8 cellular contexts compared by ENCODE assay signal in the genomic region with DNA sequence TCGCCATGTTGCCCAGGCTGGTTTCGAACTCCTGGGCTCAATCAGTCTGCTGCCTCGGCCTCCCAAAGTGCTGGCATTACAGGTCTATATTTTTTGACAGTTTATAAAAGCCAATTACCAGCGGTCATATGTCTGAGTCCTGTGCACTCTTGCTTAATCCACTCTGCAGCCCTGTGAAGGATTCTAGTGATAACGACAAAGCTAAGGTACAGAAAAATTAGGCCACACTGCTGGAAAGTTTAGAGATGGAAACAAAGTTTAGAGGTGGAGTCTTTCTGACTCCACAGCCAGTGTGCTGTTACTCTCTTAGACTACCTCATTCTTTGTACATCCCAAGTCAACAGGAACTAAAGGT. TPM values are rescaled to one million over a fixed set of nuclear protein-coding genes. Genes with fewer than 3 reads are reported as not detected.
DNase-seq lines count a peak whose midpoint lies in the region; ATAC-seq and TF ChIP-seq lines count a peak whose summit lies in the region.

No MANE protein-coding gene starts in this region.

- WGBS in right lobe of liver (ENCODE audit: insufficient coverage, low coverage, low lambda C conversion rate, missing lambda C conversion rate), result 48% methylated on average over 4 of the region's 5 CpGs
- WGBS in transverse colon (ENCODE audit: low coverage in 1 of 2), 2 donors, result 67 to 74% methylated on average over 5 of the region's 5 CpGs

- H3K27me3 ChIP-seq in right lobe of liver, result no peaks in the 10 kb centered on the region
- H3K27me3 ChIP-seq in transverse colon, result no peaks in the 10 kb centered on the region

- H3K4me3 Mint-ChIP-seq in activated naive CD4-positive, alpha-beta T cell treated with anti-CD3 and anti-CD28 coated beads for 36 hours, result peak overlapping the region; percentile 85
- H3K4me3 Mint-ChIP-seq in activated naive CD8-positive, alpha-beta T cell treated with anti-CD3 and anti-CD28 coated beads, Interleukin-2, amount 10 ng/mL, durations not matched to agents 7 days and 5 days, result peak overlapping the region; percentile 91

- no peak for TF ChIP-seq POLR2A in right lobe of liver (IDR thresholded peaks at IDR 0.05)
- TF ChIP-seq POLR2A in transverse colon (IDR thresholded peaks at IDR 0.05), result no peak

- H3K4me3 ChIP-seq in right lobe of liver (peak overlapping the region; percentile 65 to 79 (median 73)), transverse colon (peak overlapping the region; percentile 53 to 78 (median 56))

- no peak for DNase-seq in activated naive CD4-positive, alpha-beta T cell treated with anti-CD3 and anti-CD28 coated beads for 36 hours
- no peak for DNase-seq in activated naive CD4-positive, alpha-beta T cell treated with anti-CD3 and anti-CD28 coated beads, Interleukin-2, amount 50 U/mL, for 16 hours
- no peak for DNase-seq in activated naive CD8-positive, alpha-beta T cell treated with anti-CD3 and anti-CD28 coated beads, Interleukin-2, amount 10 ng/mL, durations not matched to agents 7 days and 5 days
- DNase-seq in right lobe of liver (no peak), transverse colon (no peak), DMS 273 (lab: John Stamatoyannopoulos, UW; ENCODE audit: unreplicated experiment) (no peak)
- no peak for DNase-seq in activated effector memory CD4-positive, alpha-beta T cell treated with Interleukin-2 at 50 U/mL for 16 hours
- no peak for DNase-seq in stimulated activated CD8-positive, alpha-beta memory T cell treated with anti-CD3 and anti-CD28 coated beads, Interleukin-4, amount 100 ng/mL, for 48 hours

- H3K27ac ChIP-seq in right lobe of liver (peak overlapping the region; percentile 68 to 88 (median 74)), transverse colon (peak overlapping the region; percentile 85 to 89 (median 87))

- TF ChIP-seq CTCF in right lobe of liver (IDR thresholded peaks at IDR 0.05) (no peak), transverse colon (IDR thresholded peaks at IDR 0.05) (no peak)

- intact Hi-C loops in activated naive CD4-positive, alpha-beta T cell treated with anti-CD3 and anti-CD28 coated beads for 36 hours (cut with micrococcal nuclease), result loop anchor here (1.0 to 10.0 kb wide), 7 partner anchors 84 to 1269 kb away; partner anchors contain the start of genes C1QL3 and NMT2
- intact Hi-C loops in right lobe of liver (cut with DNase I), result no loop called here
- intact Hi-C loops in transverse colon (cut with DNase I; ENCODE audit: low total_unique reads), result no loop called here

- no peaks in the 10 kb centered on the region for H3K9me3 Mint-ChIP-seq in activated naive CD4-positive, alpha-beta T cell treated with anti-CD3 and anti-CD28 coated beads for 36 hours
- no peaks in the 10 kb centered on the region for H3K9me3 Mint-ChIP-seq in activated naive CD8-positive, alpha-beta T cell treated with anti-CD3 and anti-CD28 coated beads, Interleukin-2, amount 10 ng/mL, durations not matched to agents 7 days and 5 days

- H3K9me3 ChIP-seq in right lobe of liver (no peaks in the 10 kb centered on the region), transverse colon (no peaks in the 10 kb centered on the region)

- H3K36me3 ChIP-seq in right lobe of liver (no peaks in the 10 kb centered on the region), transverse colon (no peaks in the 10 kb centered on the region)

- peaks cover 37% of the 10 kb centered on the region for H3K36me3 Mint-ChIP-seq in activated naive CD4-positive, alpha-beta T cell treated with anti-CD3 and anti-CD28 coated beads for 36 hours (ENCODE audit: low read depth)
- H3K36me3 Mint-ChIP-seq in activated naive CD8-positive, alpha-beta T cell treated with anti-CD3 and anti-CD28 coated beads, Interleukin-2, amount 10 ng/mL, durations not matched to agents 7 days and 5 days, result peaks cover 18% of the 10 kb centered on the region

- POLR2A ChIA-PET in activated naive CD8-positive, alpha-beta T cell treated with anti-CD3 and anti-CD28 coated beads, Interleukin-2, amount 10 ng/mL, durations not matched to agents 7 days and 5 days (lab: Charles Lee), result interaction anchor here (1.0 to 1.3 kb wide), 4 partner anchors 380 to 792 kb away, joined by 3 to 5 read pairs (median 4); partner anchors contain the start of genes MINDY3 and RSU1

- no peaks in the 10 kb centered on the region for H3K27me3 Mint-ChIP-seq in activated naive CD4-positive, alpha-beta T cell treated with anti-CD3 and anti-CD28 coated beads for 36 hours (ENCODE audit: low read depth)
- H3K27me3 Mint-ChIP-seq in activated naive CD8-positive, alpha-beta T cell treated with anti-CD3 and anti-CD28 coated beads, Interleukin-2, amount 10 ng/mL, durations not matched to agents 7 days and 5 days, result peaks cover 19% of the 10 kb centered on the region

- peak overlapping the region; percentile 88 for H3K27ac Mint-ChIP-seq in activated naive CD4-positive, alpha-beta T cell treated with anti-CD3 and anti-CD28 coated beads for 36 hours
- H3K27ac Mint-ChIP-seq in activated naive CD8-positive, alpha-beta T cell treated with anti-CD3 and anti-CD28 coated beads, Interleukin-2, amount 10 ng/mL, durations not matched to agents 7 days and 5 days, result peak overlapping the region; percentile 94

- H3K4me1 ChIP-seq in right lobe of liver (peaks cover 0 to 27% (median 7%) of the 10 kb centered on the region in 4 donors), transverse colon (peaks cover 4 to 41% (median 19%) of the 10 kb centered on the region in 4 donors)

- TF ChIP-seq EP300 in transverse colon (IDR thresholded peaks at IDR 0.05; ENCODE audit: low read depth), result no peak

- in situ Hi-C loops in transverse colon (cut with MboI; ENCODE audit: low pct_ligation_motif_present in 1 of 4, low pct_unique_long_range_greater_than_20kb in 1 of 4, low sequenced_read_pairs in 3 of 4), result no loop called here

- no peak for ATAC-seq in activated naive CD8-positive, alpha-beta T cell treated with anti-CD3 and anti-CD28 coated beads, Interleukin-2, amount 10 ng/mL, durations not matched to agents 7 days and 5 days (ENCODE audit: low read depth)
- ATAC-seq in right lobe of liver, result no peak

- CTCF ChIA-PET in activated naive CD4-positive, alpha-beta T cell treated with anti-CD3 and anti-CD28 coated beads for 36 hours (lab: Charles Lee), result interaction anchor here (0.7 kb wide), 1 partner anchor 340 kb away, joined by 3 read pairs; no protein-coding TSS in a partner anchor

- H3K4me1 Mint-ChIP-seq in activated naive CD4-positive, alpha-beta T cell treated with anti-CD3 and anti-CD28 coated beads for 36 hours (ENCODE audit: low read depth), result peaks cover 43% of the 10 kb centered on the region
- H3K4me1 Mint-ChIP-seq in activated naive CD8-positive, alpha-beta T cell treated with anti-CD3 and anti-CD28 coated beads, Interleukin-2, amount 10 ng/mL, durations not matched to agents 7 days and 5 days, result peaks cover 34% of the 10 kb centered on the region

RNA-seq across cellular contexts. Expression of gene PTER, which starts 0.7 kb away (rescaled TPM):
- 10 to 100 TPM; 15.0 to 16.7 TPM for total RNA-seq in activated naive CD4-positive, alpha-beta T cell treated with anti-CD3 and anti-CD28 coated beads for 36 hours
- 10 to 100 TPM; 19.8 to 21.3 TPM for total RNA-seq in activated naive CD8-positive, alpha-beta T cell treated with anti-CD3 and anti-CD28 coated beads, Interleukin-2, amount 10 ng/mL, durations not matched to agents 7 days and 5 days
- total RNA-seq in right lobe of liver (10 to 100 TPM in 4 of 6 experiments, 1 to 10 TPM in 2; 8.5 to 31.8 (median 12.2) TPM), transverse colon (10 to 100 TPM; 14.3 to 23.2 (median 19.1) TPM)
